1 cellular context compared by ENCODE assay signal in the genomic region with DNA sequence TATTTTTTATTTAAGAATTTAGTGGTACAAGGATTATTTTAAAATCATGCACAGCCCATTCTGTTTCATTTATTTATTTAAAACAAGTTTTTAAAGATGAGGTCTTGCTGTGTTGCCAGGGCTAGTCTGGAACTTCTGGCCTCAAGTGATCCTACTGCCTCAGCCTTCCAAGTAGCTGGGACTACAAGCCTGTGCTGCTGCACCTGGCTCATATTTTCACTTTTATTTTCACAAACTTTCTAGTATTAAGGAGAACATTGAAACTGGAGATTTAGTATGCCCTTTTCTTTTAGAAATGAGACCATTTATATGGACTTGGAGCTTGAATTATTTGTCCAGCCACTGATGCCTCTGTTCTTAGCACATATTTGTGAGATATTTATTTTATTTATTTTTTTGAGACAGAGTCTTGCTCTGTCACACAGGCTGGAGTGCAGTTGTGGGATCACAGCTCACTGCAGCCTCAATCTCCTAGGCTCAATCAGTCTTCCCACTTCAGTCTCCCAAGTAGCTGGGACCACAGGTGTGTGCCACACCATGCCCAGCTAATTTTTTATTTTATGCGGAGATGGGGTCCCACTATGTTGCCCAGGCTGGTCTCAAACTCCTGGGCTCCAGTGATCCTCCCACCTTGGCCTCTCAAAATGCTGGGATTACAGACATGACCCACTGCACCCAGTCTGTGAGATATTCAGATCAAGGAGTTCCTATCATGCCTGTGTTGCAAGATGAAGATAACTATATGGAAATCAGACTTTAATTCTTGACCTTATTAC.
TF ChIP-seq lines count a peak whose summit lies in the region.

No MANE protein-coding gene starts in this region.

TF ChIP-seq in K562, 482 proteins besides CTCF, POLR2A, EP300 and RAD21:
- TF ChIP-seq ZNF121 (CRISPR knock-in tag; conservative IDR thresholded peaks at IDR 0.05) (peak; percentile 23; the same call in 1 of the 2 replicates), HMG20A (CRISPR knock-in tag; conservative IDR thresholded peaks at IDR 0.05) (no peak)
